In the genomic region with DNA sequence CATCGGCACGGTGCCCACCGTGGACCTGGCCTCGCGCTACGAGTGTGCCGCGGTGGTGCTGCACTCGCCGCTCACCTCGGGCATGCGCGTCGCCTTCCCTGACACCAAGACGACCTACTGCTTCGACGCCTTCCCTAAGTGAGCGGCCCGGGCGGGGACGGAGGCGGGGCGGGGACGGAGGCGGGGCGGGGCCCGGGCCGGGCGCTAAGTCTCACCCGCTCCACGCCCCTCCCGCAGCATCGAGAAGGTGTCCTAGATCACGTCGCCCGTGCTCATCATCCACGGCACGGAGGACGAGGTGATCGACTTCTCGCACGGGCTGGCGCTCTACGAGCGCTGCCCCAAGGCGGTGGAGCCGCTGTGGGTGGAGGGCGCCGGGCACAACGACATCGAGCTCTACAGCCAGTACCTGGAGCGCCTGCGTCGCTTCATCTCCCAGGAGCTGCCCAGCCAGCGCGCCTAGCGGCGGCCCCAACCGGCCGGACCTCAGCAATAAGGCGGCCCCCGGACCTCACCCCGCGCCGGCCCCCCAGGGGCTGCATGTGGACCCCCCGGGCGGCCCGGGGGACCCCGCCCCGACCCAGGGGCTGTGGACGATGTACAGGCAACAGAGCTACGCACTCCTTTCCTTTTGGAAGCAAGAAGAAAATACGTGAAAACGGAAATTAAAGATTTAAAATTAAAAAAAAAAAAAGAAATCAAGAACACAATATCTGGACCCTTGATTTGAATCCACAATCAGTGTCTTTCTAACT, we compare ENCODE assay signal across 8 cellular contexts.
DNase-seq lines count a peak whose midpoint lies in the region; ATAC-seq and TF ChIP-seq lines count a peak whose summit lies in the region.
"Not testable (repeated sequence)": the region's sequence is repeated elsewhere in the genome, so short reads cannot be mapped to it uniquely, and the experiment has no call there.

No MANE protein-coding gene starts in this region.

- DNase-seq in GM12865 (ENCODE audit: low read depth) (peak; percentile 9), NCI-H510A treated with DMSO at 0.1 percent for 48 hours (lab: John Stamatoyannopoulos, UW) (peak; percentile 46), epithelial cell of esophagus (ENCODE audit: low read depth) (peak; percentile 54)
- peak; percentile 20 for DNase-seq in activated CD4-positive, alpha-beta T cell treated with anti-CD3 and anti-CD28 coated beads for 1 hour
- DNase-seq in activated naive CD4-positive, alpha-beta T cell treated with anti-CD3 and anti-CD28 coated beads for 36 hours = peak; percentile 51
- DNase-seq in stimulated activated CD4-positive, alpha-beta T cell treated with anti-CD3 and anti-CD28 coated beads, Interleukin-1b, Interleukin-23, amount 100 ng/mL, for 24 hours (ENCODE audit: low read depth in 4 of 4, low spot score in 1 of 4) = peak; percentile 1 to 46 (median 18)
- not testable (repeated sequence) for DNase-seq in thoracic aorta (ENCODE audit: low spot score)

- not testable (repeated sequence) for H3K27ac Mint-ChIP-seq in activated naive CD4-positive, alpha-beta T cell treated with anti-CD3 and anti-CD28 coated beads for 36 hours

- not testable (repeated sequence) for H3K36me3 Mint-ChIP-seq in activated naive CD4-positive, alpha-beta T cell treated with anti-CD3 and anti-CD28 coated beads for 36 hours (ENCODE audit: low read depth)

- H3K36me3 ChIP-seq in mesodermal cell (ENCODE audit: control insufficient read depth, insufficient read depth, low read length); thoracic aorta: not testable (repeated sequence)

- H3K4me3 Mint-ChIP-seq in activated naive CD4-positive, alpha-beta T cell treated with anti-CD3 and anti-CD28 coated beads for 36 hours = peak overlapping the region; percentile 60

- not testable (repeated sequence) for H3K27ac ChIP-seq in mesodermal cell (ENCODE audit: low read depth, low read length, severe bottlenecking); thoracic aorta

- intact Hi-C loops in activated naive CD4-positive, alpha-beta T cell treated with anti-CD3 and anti-CD28 coated beads for 36 hours (cut with micrococcal nuclease) = not testable (repeated sequence)

- CTCF ChIA-PET in activated naive CD4-positive, alpha-beta T cell treated with anti-CD3 and anti-CD28 coated beads for 36 hours (lab: Charles Lee) = not testable (repeated sequence)

- 0% methylated on average over 8 of the region's 74 CpGs; no CpG with 5 or more reads in 1 of the 2 experiments for WGBS in mesodermal cell (ENCODE audit: insufficient coverage in 2 of 2), 2 experiments

- not testable (repeated sequence) for ATAC-seq in thoracic aorta (ENCODE audit: insufficient number of reproducible peaks, low FRiP score, low read depth)

- H3K4me3 ChIP-seq in GM12865 (ENCODE audit: low read depth, low read length) = not testable (repeated sequence)
- H3K4me3 ChIP-seq in epithelial cell of esophagus (ENCODE audit: low read length) (peak overlapping the region; percentile 27), mesodermal cell (ENCODE audit: extremely low read depth, insufficient read depth, low read length, poor library complexity, severe bottlenecking) (peak overlapping the region; percentile 30), thoracic aorta (peak overlapping the region; percentile 19)

- H3K4me1 ChIP-seq in mesodermal cell (ENCODE audit: control insufficient read depth, insufficient read depth, low read length, poor library complexity, severe bottlenecking); thoracic aorta (ENCODE audit: control insufficient read depth in 1 of 2, low read depth in 2 of 2): not testable (repeated sequence)

- peaks cover 26% of the 10 kb centered on the region for H3K27me3 Mint-ChIP-seq in activated naive CD4-positive, alpha-beta T cell treated with anti-CD3 and anti-CD28 coated beads for 36 hours (ENCODE audit: low read depth)

- H3K9me3 ChIP-seq in mesodermal cell (ENCODE audit: control insufficient read depth, low read length); thoracic aorta: not testable (repeated sequence)

- not testable (repeated sequence) for H3K27me3 ChIP-seq in thoracic aorta (replicated peaks; ENCODE audit: insufficient read depth)

- not testable (repeated sequence) for H3K9me3 Mint-ChIP-seq in activated naive CD4-positive, alpha-beta T cell treated with anti-CD3 and anti-CD28 coated beads for 36 hours

- not testable (repeated sequence) for TF ChIP-seq CTCF in GM12865 (IDR thresholded peaks at IDR 0.05; ENCODE audit: insufficient read depth, low read depth, low read length, missing control alignments); epithelial cell of esophagus (IDR thresholded peaks at IDR 0.05; ENCODE audit: insufficient read depth, low read depth, low read length, missing control alignments); thoracic aorta (IDR thresholded peaks at IDR 0.05)

- H3K4me1 Mint-ChIP-seq in activated naive CD4-positive, alpha-beta T cell treated with anti-CD3 and anti-CD28 coated beads for 36 hours (ENCODE audit: low read depth) = peaks cover 10% of the 10 kb centered on the region
